1 cellular context compared by ENCODE assay signal in the genomic region with DNA sequence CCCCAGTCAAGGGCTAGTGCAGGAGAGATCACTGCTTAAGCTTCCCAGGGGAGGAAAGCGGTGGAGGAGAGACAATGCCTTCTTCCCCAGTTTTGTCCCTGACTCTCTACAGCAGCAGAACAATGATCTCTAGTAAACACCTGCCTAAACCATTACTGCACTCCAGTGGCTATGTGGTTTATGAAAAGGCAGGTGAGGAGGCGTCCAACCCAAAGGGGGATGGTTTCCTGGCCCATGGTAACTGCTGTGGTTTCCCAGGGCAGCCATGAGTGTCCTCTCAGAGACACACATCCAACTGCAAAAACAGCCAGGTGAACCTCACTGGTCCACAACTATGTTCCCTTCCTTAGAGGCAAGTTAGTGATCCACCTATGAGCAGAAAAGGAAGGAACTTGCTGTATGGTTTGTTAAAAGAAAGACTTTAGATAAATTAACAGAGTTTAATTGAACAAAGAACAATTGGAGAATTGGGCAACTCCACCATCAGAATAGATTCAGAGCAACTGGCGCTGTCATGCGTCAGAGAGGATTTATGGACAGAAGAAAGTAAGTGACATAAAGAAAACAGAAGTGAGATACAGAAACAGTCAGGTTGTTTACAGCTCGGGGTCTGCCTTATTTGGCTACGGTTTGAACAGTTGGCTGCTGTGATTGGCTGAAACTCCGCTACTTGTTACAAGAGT.
A peak's percentile ranks its signal among the peaks of the same experiment; 100 is the strongest.
TF ChIP-seq lines count a peak whose summit lies in the region.

No MANE protein-coding gene starts in this region.

TF ChIP-seq in GM12878, 131 proteins besides CTCF, POLR2A, EP300 and RAD21 (continued from another document and continues in another):
- TF ChIP-seq KAT2A (conservative IDR thresholded peaks at IDR 0.05; ENCODE audit: control insufficient read depth, low read depth, low read length) (no peak), KDM1A (IDR thresholded peaks at IDR 0.05; ENCODE audit: borderline replicate concordance) (no peak), NR2C1 (IDR thresholded peaks at IDR 0.05) (no peak), ZBED1 (IDR thresholded peaks at IDR 0.05; ENCODE audit: borderline replicate concordance) (peak; percentile 71; the same call in 1 of the 2 replicates), ZNF217 (IDR thresholded peaks at IDR 0.05) (no peak), HCFC1 (IDR thresholded peaks at IDR 0.05; ENCODE audit: low read length) (no peak), GABPA (IDR thresholded peaks at IDR 0.05; ENCODE audit: low read depth) (no peak), YY1 (IDR thresholded peaks at IDR 0.05; ENCODE audit: low read depth, low read length) (peak; percentile 85), RCOR1 (conservative IDR thresholded peaks at IDR 0.05; ENCODE audit: low read depth, low read length) (peak; percentile 25; the same call in 1 of the 2 replicates), SIN3A (IDR thresholded peaks at IDR 0.05; ENCODE audit: low read depth, low read length) (no peak), IRF4 (IDR thresholded peaks at IDR 0.05; ENCODE audit: low read depth, low read length) (peak; percentile 28; the same call in 1 of the 2 replicates), POLR2AphosphoS2 (IDR thresholded peaks at IDR 0.05; ENCODE audit: low read depth, low read length) (no peak), BACH1 (IDR thresholded peaks at IDR 0.05; ENCODE audit: borderline replicate concordance) (no peak), FOXK2 (IDR thresholded peaks at IDR 0.05) (no peak), RB1 (IDR thresholded peaks at IDR 0.05; ENCODE audit: borderline replicate concordance) (no peak), RBBP5 (conservative IDR thresholded peaks at IDR 0.05) (no peak), POLR2AphosphoS5 (IDR thresholded peaks at IDR 0.05; ENCODE audit: low read length) (no peak), MXI1 (IDR thresholded peaks at IDR 0.05; ENCODE audit: low read depth, low read length) (peak; percentile 33; the same call in 1 of the 2 replicates), TARDBP (IDR thresholded peaks at IDR 0.05; ENCODE audit: borderline replicate concordance) (peak; percentile 59; the same call in 1 of the 2 replicates), NR2C2 (IDR thresholded peaks at IDR 0.05; ENCODE audit: borderline replicate concordance, control insufficient read depth, insufficient read length, low read depth) (no peak), FOS (IDR thresholded peaks at IDR 0.05; ENCODE audit: borderline replicate concordance, extremely low read depth, insufficient read length) (no peak), NFXL1 (IDR thresholded peaks at IDR 0.05; ENCODE audit: borderline replicate concordance) (no peak), BCL11A (IDR thresholded peaks at IDR 0.05; ENCODE audit: low read depth, low read length) (peak; percentile 85; the same call in 1 of the 2 replicates), NR2F1 (conservative IDR thresholded peaks at IDR 0.05) (0 out of 2 replicates have a peak, but pooled peaks have one; percentile 34), HDAC2 (IDR thresholded peaks at IDR 0.05) (no peak), TCF12 (IDR thresholded peaks at IDR 0.05; ENCODE audit: low read depth, low read length) (peak; percentile 98), MTA2 (IDR thresholded peaks at IDR 0.05; ENCODE audit: low read depth) (peak; percentile 76), CHD1 (IDR thresholded peaks at IDR 0.05; ENCODE audit: low read depth, low read length) (no peak)
- TF ChIP-seq, protein P1, sequence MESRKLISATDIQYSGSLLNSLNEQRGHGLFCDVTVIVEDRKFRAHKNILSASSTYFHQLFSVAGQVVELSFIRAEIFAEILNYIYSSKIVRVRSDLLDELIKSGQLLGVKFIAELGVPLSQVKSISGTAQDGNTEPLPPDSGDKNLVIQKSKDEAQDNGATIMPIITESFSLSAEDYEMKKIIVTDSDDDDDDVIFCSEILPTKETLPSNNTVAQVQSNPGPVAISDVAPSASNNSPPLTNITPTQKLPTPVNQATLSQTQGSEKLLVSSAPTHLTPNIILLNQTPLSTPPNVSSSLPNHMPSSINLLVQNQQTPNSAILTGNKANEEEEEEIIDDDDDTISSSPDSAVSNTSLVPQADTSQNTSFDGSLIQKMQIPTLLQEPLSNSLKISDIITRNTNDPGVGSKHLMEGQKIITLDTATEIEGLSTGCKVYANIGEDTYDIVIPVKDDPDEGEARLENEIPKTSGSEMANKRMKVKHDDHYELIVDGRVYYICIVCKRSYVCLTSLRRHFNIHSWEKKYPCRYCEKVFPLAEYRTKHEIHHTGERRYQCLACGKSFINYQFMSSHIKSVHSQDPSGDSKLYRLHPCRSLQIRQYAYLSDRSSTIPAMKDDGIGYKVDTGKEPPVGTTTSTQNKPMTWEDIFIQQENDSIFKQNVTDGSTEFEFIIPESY (IDR thresholded peaks at IDR 0.05): no peak
- TF ChIP-seq, protein P2, sequence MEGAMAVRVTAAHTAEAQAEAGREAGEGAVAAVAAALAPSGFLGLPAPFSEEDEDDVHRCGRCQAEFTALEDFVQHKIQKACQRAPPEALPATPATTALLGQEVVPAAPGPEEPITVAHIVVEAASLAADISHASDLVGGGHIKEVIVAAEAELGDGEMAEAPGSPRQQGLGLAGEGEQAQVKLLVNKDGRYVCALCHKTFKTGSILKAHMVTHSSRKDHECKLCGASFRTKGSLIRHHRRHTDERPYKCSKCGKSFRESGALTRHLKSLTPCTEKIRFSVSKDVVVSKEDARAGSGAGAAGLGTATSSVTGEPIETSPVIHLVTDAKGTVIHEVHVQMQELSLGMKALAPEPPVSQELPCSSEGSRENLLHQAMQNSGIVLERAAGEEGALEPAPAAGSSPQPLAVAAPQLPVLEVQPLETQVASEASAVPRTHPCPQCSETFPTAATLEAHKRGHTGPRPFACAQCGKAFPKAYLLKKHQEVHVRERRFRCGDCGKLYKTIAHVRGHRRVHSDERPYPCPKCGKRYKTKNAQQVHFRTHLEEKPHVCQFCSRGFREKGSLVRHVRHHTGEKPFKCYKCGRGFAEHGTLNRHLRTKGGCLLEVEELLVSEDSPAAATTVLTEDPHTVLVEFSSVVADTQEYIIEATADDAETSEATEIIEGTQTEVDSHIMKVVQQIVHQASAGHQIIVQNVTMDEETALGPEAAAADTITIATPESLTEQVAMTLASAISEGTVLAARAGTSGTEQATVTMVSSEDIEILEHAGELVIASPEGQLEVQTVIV (IDR thresholded peaks at IDR 0.05; ENCODE audit: borderline replicate concordance, partially characterized antibody): no peak
- TF ChIP-seq, protein P3, sequence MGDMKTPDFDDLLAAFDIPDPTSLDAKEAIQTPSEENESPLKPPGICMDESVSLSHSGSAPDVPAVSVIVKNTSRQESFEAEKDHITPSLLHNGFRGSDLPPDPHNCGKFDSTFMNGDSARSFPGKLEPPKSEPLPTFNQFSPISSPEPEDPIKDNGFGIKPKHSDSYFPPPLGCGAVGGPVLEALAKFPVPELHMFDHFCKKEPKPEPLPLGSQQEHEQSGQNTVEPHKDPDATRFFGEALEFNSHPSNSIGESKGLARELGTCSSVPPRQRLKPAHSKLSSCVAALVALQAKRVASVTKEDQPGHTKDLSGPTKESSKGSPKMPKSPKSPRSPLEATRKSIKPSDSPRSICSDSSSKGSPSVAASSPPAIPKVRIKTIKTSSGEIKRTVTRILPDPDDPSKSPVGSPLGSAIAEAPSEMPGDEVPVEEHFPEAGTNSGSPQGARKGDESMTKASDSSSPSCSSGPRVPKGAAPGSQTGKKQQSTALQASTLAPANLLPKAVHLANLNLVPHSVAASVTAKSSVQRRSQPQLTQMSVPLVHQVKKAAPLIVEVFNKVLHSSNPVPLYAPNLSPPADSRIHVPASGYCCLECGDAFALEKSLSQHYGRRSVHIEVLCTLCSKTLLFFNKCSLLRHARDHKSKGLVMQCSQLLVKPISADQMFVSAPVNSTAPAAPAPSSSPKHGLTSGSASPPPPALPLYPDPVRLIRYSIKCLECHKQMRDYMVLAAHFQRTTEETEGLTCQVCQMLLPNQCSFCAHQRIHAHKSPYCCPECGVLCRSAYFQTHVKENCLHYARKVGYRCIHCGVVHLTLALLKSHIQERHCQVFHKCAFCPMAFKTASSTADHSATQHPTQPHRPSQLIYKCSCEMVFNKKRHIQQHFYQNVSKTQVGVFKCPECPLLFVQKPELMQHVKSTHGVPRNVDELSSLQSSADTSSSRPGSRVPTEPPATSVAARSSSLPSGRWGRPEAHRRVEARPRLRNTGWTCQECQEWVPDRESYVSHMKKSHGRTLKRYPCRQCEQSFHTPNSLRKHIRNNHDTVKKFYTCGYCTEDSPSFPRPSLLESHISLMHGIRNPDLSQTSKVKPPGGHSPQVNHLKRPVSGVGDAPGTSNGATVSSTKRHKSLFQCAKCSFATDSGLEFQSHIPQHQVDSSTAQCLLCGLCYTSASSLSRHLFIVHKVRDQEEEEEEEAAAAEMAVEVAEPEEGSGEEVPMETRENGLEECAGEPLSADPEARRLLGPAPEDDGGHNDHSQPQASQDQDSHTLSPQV (IDR thresholded peaks at IDR 0.05): no peak
- TF ChIP-seq, protein P4, sequence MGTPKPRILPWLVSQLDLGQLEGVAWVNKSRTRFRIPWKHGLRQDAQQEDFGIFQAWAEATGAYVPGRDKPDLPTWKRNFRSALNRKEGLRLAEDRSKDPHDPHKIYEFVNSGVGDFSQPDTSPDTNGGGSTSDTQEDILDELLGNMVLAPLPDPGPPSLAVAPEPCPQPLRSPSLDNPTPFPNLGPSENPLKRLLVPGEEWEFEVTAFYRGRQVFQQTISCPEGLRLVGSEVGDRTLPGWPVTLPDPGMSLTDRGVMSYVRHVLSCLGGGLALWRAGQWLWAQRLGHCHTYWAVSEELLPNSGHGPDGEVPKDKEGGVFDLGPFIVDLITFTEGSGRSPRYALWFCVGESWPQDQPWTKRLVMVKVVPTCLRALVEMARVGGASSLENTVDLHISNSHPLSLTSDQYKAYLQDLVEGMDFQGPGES (IDR thresholded peaks at IDR 0.05): no peak
- TF ChIP-seq, protein P5, sequence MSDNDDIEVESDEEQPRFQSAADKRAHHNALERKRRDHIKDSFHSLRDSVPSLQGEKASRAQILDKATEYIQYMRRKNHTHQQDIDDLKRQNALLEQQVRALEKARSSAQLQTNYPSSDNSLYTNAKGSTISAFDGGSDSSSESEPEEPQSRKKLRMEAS (IDR thresholded peaks at IDR 0.05; ENCODE audit: low read depth, low read length): 0 out of 2 replicates have a peak, but pooled peaks have one; percentile 39
- TF ChIP-seq, protein P6, sequence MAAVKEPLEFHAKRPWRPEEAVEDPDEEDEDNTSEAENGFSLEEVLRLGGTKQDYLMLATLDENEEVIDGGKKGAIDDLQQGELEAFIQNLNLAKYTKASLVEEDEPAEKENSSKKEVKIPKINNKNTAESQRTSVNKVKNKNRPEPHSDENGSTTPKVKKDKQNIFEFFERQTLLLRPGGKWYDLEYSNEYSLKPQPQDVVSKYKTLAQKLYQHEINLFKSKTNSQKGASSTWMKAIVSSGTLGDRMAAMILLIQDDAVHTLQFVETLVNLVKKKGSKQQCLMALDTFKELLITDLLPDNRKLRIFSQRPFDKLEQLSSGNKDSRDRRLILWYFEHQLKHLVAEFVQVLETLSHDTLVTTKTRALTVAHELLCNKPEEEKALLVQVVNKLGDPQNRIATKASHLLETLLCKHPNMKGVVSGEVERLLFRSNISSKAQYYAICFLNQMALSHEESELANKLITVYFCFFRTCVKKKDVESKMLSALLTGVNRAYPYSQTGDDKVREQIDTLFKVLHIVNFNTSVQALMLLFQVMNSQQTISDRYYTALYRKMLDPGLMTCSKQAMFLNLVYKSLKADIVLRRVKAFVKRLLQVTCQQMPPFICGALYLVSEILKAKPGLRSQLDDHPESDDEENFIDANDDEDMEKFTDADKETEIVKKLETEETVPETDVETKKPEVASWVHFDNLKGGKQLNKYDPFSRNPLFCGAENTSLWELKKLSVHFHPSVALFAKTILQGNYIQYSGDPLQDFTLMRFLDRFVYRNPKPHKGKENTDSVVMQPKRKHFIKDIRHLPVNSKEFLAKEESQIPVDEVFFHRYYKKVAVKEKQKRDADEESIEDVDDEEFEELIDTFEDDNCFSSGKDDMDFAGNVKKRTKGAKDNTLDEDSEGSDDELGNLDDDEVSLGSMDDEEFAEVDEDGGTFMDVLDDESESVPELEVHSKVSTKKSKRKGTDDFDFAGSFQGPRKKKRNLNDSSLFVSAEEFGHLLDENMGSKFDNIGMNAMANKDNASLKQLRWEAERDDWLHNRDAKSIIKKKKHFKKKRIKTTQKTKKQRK (IDR thresholded peaks at IDR 0.05; ENCODE audit: low read depth, low read length): no peak
- TF ChIP-seq, protein P7, sequence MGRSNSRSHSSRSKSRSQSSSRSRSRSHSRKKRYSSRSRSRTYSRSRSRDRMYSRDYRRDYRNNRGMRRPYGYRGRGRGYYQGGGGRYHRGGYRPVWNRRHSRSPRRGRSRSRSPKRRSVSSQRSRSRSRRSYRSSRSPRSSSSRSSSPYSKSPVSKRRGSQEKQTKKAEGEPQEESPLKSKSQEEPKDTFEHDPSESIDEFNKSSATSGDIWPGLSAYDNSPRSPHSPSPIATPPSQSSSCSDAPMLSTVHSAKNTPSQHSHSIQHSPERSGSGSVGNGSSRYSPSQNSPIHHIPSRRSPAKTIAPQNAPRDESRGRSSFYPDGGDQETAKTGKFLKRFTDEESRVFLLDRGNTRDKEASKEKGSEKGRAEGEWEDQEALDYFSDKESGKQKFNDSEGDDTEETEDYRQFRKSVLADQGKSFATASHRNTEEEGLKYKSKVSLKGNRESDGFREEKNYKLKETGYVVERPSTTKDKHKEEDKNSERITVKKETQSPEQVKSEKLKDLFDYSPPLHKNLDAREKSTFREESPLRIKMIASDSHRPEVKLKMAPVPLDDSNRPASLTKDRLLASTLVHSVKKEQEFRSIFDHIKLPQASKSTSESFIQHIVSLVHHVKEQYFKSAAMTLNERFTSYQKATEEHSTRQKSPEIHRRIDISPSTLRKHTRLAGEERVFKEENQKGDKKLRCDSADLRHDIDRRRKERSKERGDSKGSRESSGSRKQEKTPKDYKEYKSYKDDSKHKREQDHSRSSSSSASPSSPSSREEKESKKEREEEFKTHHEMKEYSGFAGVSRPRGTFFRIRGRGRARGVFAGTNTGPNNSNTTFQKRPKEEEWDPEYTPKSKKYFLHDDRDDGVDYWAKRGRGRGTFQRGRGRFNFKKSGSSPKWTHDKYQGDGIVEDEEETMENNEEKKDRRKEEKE (IDR thresholded peaks at IDR 0.05): no peak
- TF ChIP-seq, protein P8, sequence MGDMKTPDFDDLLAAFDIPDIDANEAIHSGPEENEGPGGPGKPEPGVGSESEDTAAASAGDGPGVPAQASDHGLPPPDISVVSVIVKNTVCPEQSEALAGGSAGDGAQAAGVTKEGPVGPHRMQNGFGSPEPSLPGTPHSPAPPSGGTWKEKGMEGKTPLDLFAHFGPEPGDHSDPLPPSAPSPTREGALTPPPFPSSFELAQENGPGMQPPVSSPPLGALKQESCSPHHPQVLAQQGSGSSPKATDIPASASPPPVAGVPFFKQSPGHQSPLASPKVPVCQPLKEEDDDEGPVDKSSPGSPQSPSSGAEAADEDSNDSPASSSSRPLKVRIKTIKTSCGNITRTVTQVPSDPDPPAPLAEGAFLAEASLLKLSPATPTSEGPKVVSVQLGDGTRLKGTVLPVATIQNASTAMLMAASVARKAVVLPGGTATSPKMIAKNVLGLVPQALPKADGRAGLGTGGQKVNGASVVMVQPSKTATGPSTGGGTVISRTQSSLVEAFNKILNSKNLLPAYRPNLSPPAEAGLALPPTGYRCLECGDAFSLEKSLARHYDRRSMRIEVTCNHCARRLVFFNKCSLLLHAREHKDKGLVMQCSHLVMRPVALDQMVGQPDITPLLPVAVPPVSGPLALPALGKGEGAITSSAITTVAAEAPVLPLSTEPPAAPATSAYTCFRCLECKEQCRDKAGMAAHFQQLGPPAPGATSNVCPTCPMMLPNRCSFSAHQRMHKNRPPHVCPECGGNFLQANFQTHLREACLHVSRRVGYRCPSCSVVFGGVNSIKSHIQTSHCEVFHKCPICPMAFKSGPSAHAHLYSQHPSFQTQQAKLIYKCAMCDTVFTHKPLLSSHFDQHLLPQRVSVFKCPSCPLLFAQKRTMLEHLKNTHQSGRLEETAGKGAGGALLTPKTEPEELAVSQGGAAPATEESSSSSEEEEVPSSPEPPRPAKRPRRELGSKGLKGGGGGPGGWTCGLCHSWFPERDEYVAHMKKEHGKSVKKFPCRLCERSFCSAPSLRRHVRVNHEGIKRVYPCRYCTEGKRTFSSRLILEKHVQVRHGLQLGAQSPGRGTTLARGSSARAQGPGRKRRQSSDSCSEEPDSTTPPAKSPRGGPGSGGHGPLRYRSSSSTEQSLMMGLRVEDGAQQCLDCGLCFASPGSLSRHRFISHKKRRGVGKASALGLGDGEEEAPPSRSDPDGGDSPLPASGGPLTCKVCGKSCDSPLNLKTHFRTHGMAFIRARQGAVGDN (IDR thresholded peaks at IDR 0.05): no peak
